12 cellular contexts compared by ENCODE assay signal in the genomic region with DNA sequence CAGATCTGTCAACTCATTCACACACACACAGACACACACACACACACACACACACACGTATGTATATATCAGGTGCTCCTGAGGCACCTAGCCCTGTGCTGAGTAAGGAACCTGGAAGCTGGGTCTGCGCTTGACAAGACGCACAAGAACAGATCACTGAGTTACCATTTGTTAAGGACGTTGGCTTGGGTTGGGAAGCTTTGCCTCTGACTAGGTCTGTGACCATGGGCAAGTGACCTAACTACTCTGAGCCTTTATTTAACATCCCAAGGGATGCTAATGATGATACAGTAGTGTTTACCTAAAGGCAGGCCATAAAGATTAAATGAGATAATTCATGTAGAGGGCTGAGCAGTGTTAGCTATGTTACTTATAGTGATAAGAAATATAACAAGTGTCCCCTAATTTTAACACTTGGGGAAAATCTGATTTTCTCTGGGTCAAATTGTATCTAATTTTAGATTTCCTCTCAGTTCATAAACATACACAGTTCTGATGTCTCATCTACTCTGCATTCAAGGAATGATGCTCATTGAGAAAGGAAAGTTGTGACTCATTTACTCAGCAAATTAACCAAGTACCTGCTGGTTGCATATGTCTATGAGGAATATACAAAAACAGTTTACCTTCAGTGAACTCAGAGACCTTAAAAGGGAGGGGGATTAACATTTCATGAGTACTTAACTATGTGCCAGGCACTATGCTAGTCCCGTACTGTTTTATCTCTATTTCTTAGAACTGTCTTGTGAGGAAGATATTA. TPM values are rescaled to one million over a fixed set of nuclear protein-coding genes. Genes with fewer than 3 reads are reported as not detected.
A peak's percentile ranks its signal among the peaks of the same experiment; 100 is the strongest.
DNase-seq lines count a peak whose midpoint lies in the region; ATAC-seq and TF ChIP-seq lines count a peak whose summit lies in the region.
"Had no signal": no experiment of that assay in that cellular context is flagged by ENCODE, and none has a peak within 500 bp of the region (broad histone marks: within the 10 kb centered on the region; RNA-seq: fewer than 3 reads in every experiment).

No MANE protein-coding gene starts in this region.

- CTCF ChIA-PET in Panc1 (lab: Charles Lee), result interaction anchor here (0.6 kb wide), 1 partner anchor 192 kb away, joined by 3 read pairs; no protein-coding TSS in a partner anchor

- TF ChIP-seq POLR2A in prostate gland (IDR thresholded peaks at IDR 0.05), result no peak

- DNase-seq in EL (peak; percentile 89), Panc1 (ENCODE audit: low read depth, low spot score) (peak; percentile 80), prostate gland (ENCODE audit: low spot score) (no peak), D341Med (ENCODE audit: low spot score) (no peak), NCI-H2081 treated with DMSO at 0.1 percent for 48 hours (lab: John Stamatoyannopoulos, UW) (no peak)
- DNase-seq: endodermal cell, NCI-H1694 treated with DMSO at 0.1 percent for 48 hours, posterior cingulate gyrus, upper lobe of left lung had no signal

- H3K4me3 ChIP-seq in Panc1 (ENCODE audit: low read depth in 2 of 2, low read length in 2 of 2), result no peak overlapping the region
- H3K4me3 ChIP-seq in duodenal mucosa (ENCODE audit: low read depth in 1 of 2, low read length in 2 of 2), result no peak overlapping the region
- H3K4me3 ChIP-seq in prostate gland, result no peak overlapping the region
- H3K4me3 ChIP-seq: upper lobe of left lung had no signal

- no peaks in the 10 kb centered on the region for H3K4me1 ChIP-seq in Panc1 (ENCODE audit: control insufficient read depth, insufficient read depth, low read length)
- H3K4me1 ChIP-seq in duodenal mucosa (ENCODE audit: control insufficient read depth in 1 of 2, insufficient read depth in 2 of 2, low read length in 2 of 2), result peaks cover 5 to 6% of the 10 kb centered on the region in 2 donors
- H3K4me1 ChIP-seq in prostate gland (replicated peaks), result peaks cover 19% of the 10 kb centered on the region

- intact Hi-C loops in Panc1 (cut with micrococcal nuclease; ENCODE audit: unreplicated experiment), result no loop called here
- intact Hi-C loops in prostate gland (cut with DNase I), result no loop called here

- BruUV-seq in Panc1 (replicated peaks; lab: Mats Ljungman, UMichigan), result no TSS peak

- in situ Hi-C loops in Panc1 (cut with HindIII; ENCODE audit: low pct_unique_long_range_greater_than_20kb, low sequenced_read_pairs), result no loop called here

- no peak overlapping the region for H3K9ac ChIP-seq in duodenal mucosa (ENCODE audit: low read depth in 1 of 2, low read length in 2 of 2)

- WGBS in prostate gland, result 61% methylated on average over 5 of the region's 5 CpGs

- TF ChIP-seq CTCF in Panc1 (IDR thresholded peaks at IDR 0.05), result no peak
- no peak for TF ChIP-seq CTCF in prostate gland (IDR thresholded peaks at IDR 0.05)

- peak; percentile 80 for ATAC-seq in Panc1
- ATAC-seq in GM18498 (IDR thresholded peaks at IDR 0.05; ENCODE audit: unreplicated experiment), result no peak
- ATAC-seq in HG03159 (IDR thresholded peaks at IDR 0.05; ENCODE audit: unreplicated experiment), result no peak

- POLR2A ChIA-PET in Panc1 (lab: Charles Lee), result no interaction called here

- H3K27ac ChIP-seq in Panc1 (ENCODE audit: low read length), result no peak overlapping the region
- peak overlapping the region; percentile 8 for H3K27ac ChIP-seq in duodenal mucosa (ENCODE audit: low read depth, low read length)
- peak overlapping the region; percentile 16 to 18 for H3K27ac ChIP-seq in prostate gland

- H3K36me3 ChIP-seq in Panc1 (ENCODE audit: control insufficient read depth, insufficient read depth, low read length) (no peaks in the 10 kb centered on the region), duodenal mucosa (ENCODE audit: control insufficient read depth in 1 of 2, insufficient read depth in 2 of 2, low read length in 2 of 2) (peaks cover 5 to 16% of the 10 kb centered on the region in 2 donors), prostate gland (no peaks in the 10 kb centered on the region)

- H3K27me3 ChIP-seq in Panc1 (ENCODE audit: control insufficient read depth, insufficient read depth, low read length) (no peaks in the 10 kb centered on the region), duodenal mucosa (ENCODE audit: control insufficient read depth in 1 of 2, insufficient read depth in 2 of 2, low read length in 2 of 2) (no peaks in the 10 kb centered on the region), prostate gland (replicated peaks; ENCODE audit: insufficient read depth) (no peaks in the 10 kb centered on the region)
- H3K27me3 ChIP-seq: upper lobe of left lung had no signal

- no peaks in the 10 kb centered on the region for H3K9me3 ChIP-seq in Panc1 (ENCODE audit: control insufficient read depth, insufficient read depth, low read depth, low read length)
- no peaks in the 10 kb centered on the region for H3K9me3 ChIP-seq in duodenal mucosa (ENCODE audit: control insufficient read depth in 1 of 2, low read length in 2 of 2)
- H3K9me3 ChIP-seq in prostate gland, result no peaks in the 10 kb centered on the region
- H3K9me3 ChIP-seq: upper lobe of left lung had no signal

RNA-seq across cellular contexts. Expression of gene RNF185, which starts 13.6 kb away (rescaled TPM):
- total RNA-seq in Panc1 (2021; ENCODE audit: unreplicated experiment) (23.5 TPM), prostate gland (10 to 100 TPM; 59.2 to 75.6 TPM)
- polyA plus RNA-seq in Panc1 (2012; ENCODE audit: insufficient read length), result 25.4 TPM

RNA-seq across cellular contexts. Expression of gene PLA2G3, which starts 33.3 kb away (rescaled TPM):
- total RNA-seq in Panc1 (2021; ENCODE audit: unreplicated experiment) (not detected), prostate gland (1 to 10 TPM in 1 of 2 donors, under 1 TPM in 1; 0.23 to 1.5 TPM)
- not detected for polyA plus RNA-seq in Panc1 (2012; ENCODE audit: insufficient read length)

RNA-seq across cellular contexts. Expression of gene LIMK2, which starts 38.5 kb away (rescaled TPM):
- total RNA-seq in Panc1 (2021; ENCODE audit: unreplicated experiment) (12.6 TPM), prostate gland (100 to 1,000 TPM in 1 of 2 donors, 10 to 100 TPM in 1; 92.1 to 128 TPM)
- 10.7 TPM for polyA plus RNA-seq in Panc1 (2012; ENCODE audit: insufficient read length)

RNA-seq across cellular contexts. Expression of gene INPP5J, which starts 50.8 kb away (rescaled TPM):
- 1.7 TPM for total RNA-seq in Panc1 (2021; ENCODE audit: unreplicated experiment)
- polyA plus RNA-seq in Panc1 (2012; ENCODE audit: insufficient read length), result 2.1 TPM
- total RNA-seq in prostate gland, result 10 to 100 TPM; 14.4 to 33.3 TPM

Comparison
In these comparisons a context has a peak if more than half of its experiments do, and no peak if none do; other contexts are left out.
1. DNase-seq: peak in EL (single experiment) and Panc1 (single experiment); none in prostate gland (single experiment), D341Med (single experiment) and NCI-H2081 treated with DMSO at 0.1 percent for 48 hours (single experiment).